Comparison of ENCODE assay signal across 24 cellular contexts in genomic region chr9:109385499-109385898, GRCh38.
"Had no signal": no experiment of that assay in that cellular context is flagged by ENCODE, and none has a peak within 500 bp of the region (broad histone marks: within the 10 kb centered on the region; RNA-seq: fewer than 3 reads in every experiment).

No MANE protein-coding gene starts in this region.

- DNase-seq: activated CD4-positive, alpha-beta T cell treated with anti-CD3 and anti-CD28 coated beads for 4 hours; activated CD4-positive, alpha-beta T cell treated with anti-CD3 and anti-CD28 coated beads, Interleukin-2, amount 50 U/mL, for 4 hours; activated effector memory CD4-positive, alpha-beta T cell treated with Interleukin-2 at 50 U/mL for 16 hours; activated naive CD4-positive, alpha-beta T cell treated with Interleukin-2 at 50 U/mL for 16 hours; activated T-cell treated with anti-CD3 and anti-CD28 coated beads for 4 hours; activated T-cell treated with anti-CD3 and anti-CD28 coated beads, Interleukin-2, amount 50 U/mL, for 72 hours; aorta; body of pancreas; dorsolateral prefrontal cortex; effector memory CD4-positive, alpha-beta T cell; gastrocnemius medialis; glutamatergic neuron; left ventricle myocardium inferior; right lobe of liver; stimulated activated CD4-positive, alpha-beta T cell treated with anti-CD3 and anti-CD28 coated beads, Interleukin-2, amount 100 ng/mL, for 48 hours; stimulated activated naive CD4-positive, alpha-beta T cell treated with Interleukin-2 at 50 U/mL for 16 hours had no signal

- H3K36me3 ChIP-seq: cardiac muscle cell, tibial nerve had no signal

- H3K4me3 Mint-ChIP-seq: activated naive CD8-positive, alpha-beta T cell; activated T-cell treated with anti-CD3 and anti-CD28 coated beads, Interleukin-2, amount 50 U/mL, for 72 hours; nephron had no signal

- H3K36me3 Mint-ChIP-seq: activated naive CD8-positive, alpha-beta T cell had no signal

- H3K4me1 Mint-ChIP-seq: nephron had no signal

- H3K27ac Mint-ChIP-seq: activated naive CD8-positive, alpha-beta T cell; activated T-cell treated with anti-CD3 and anti-CD28 coated beads, Interleukin-2, amount 50 U/mL, for 72 hours; nephron had no signal

- FAIRE-seq: islet of Langerhans had no signal

- H3K27me3 ChIP-seq: adrenal gland, body of pancreas, cardiac muscle cell, dorsolateral prefrontal cortex, gastrocnemius medialis, right lobe of liver, tibial nerve had no signal

- ATAC-seq: activated T-cell treated with anti-CD3 and anti-CD28 coated beads, Interleukin-2, amount 50 U/mL, for 72 hours; body of pancreas; gastrocnemius medialis; right lobe of liver had no signal

- H3K9me3 Mint-ChIP-seq: activated T-cell treated with anti-CD3 and anti-CD28 coated beads, Interleukin-2, amount 50 U/mL, for 72 hours; nephron had no signal

- H3K4me3 ChIP-seq: adrenal gland, body of pancreas, cardiac muscle cell, coronary artery, dorsolateral prefrontal cortex, gastrocnemius medialis, left ventricle myocardium inferior, lung, right lobe of liver, tibial nerve had no signal
